Comparison of ENCODE assay signal across 9 cellular contexts in genomic region chr11:126561327-126561893, GRCh38.
DNase-seq lines count a peak whose midpoint lies in the region; ATAC-seq, FAIRE-seq and TF ChIP-seq lines count a peak whose summit lies in the region.
"Had no signal": no experiment of that assay in that cellular context is flagged by ENCODE, and none has a peak within 500 bp of the region (broad histone marks: within the 10 kb centered on the region; RNA-seq: fewer than 3 reads in every experiment).

No MANE protein-coding gene starts in this region.

- H3K4me1 ChIP-seq in GM12878 (ENCODE audit: control insufficient read depth, insufficient read depth, low read length) (no peaks in the 10 kb centered on the region), Peyer's patch (no peaks in the 10 kb centered on the region)

- H3K36me3 ChIP-seq in GM12878 (ENCODE audit: control insufficient read depth in 2 of 2, insufficient read depth in 2 of 2, low read length in 1 of 2) = no peaks in the 10 kb centered on the region
- no peaks in the 10 kb centered on the region for H3K36me3 ChIP-seq in Peyer's patch

- BruUV-seq in GM12878 (replicated peaks; lab: Mats Ljungman, UMichigan) = no TSS peak

- RAD21 ChIA-PET in GM12878 (lab: Charles Lee; ENCODE audit: unreplicated experiment) = no interaction called here

- SMC1A ChIA-PET in GM12878 (lab: Charles Lee; ENCODE audit: uncharacterized antibody, unreplicated experiment) = no interaction called here

- TF ChIP-seq RAD21 in GM12878 (IDR thresholded peaks at IDR 0.05; ENCODE audit: insufficient read depth, low read depth, low read length) = no peak

- ATAC-seq in GM12878 = no peak
- ATAC-seq in esophagus mucosa = no peak
- ATAC-seq in HG02763 (IDR thresholded peaks at IDR 0.05; ENCODE audit: unreplicated experiment) = no peak

- 26% methylated on average over 8 of the region's 8 CpGs for WGBS in GM12878 (ENCODE audit: insufficient coverage, insufficient replicate concordance, low lambda C conversion rate, missing lambda C conversion rate)

- H3K27ac ChIP-seq in GM12878 (ENCODE audit: control insufficient read depth, insufficient read depth) = no peak overlapping the region
- no peak overlapping the region for H3K27ac ChIP-seq in Peyer's patch

- H3K79me2 ChIP-seq in GM12878 (ENCODE audit: control insufficient read depth, insufficient read depth, low read length) = no peaks in the 10 kb centered on the region

- CTCF ChIA-PET in GM12878 (lab: Yijun Ruan, JAX) = interaction anchor here (1.5 kb wide), 1 partner anchor 155 kb away, joined by 4 read pairs; no protein-coding TSS in a partner anchor

- H3K4me3 ChIP-seq in GM12878 (no peak overlapping the region), Peyer's patch (no peak overlapping the region)

- peak; percentile 39 for DNase-seq in GM04504 (ENCODE audit: low read depth)
- DNase-seq in LHCN-M2 (ENCODE audit: low read depth) = peak; percentile 67
- no peak for DNase-seq in GM12878 (ENCODE audit: low read depth, low spot score)
- DNase-seq in myocyte (ENCODE audit: low read depth) = peak; percentile 82
- no peak for DNase-seq in Peyer's patch
- DNase-seq in NCI-H1694 treated with DMSO at 0.1 percent for 48 hours (lab: John Stamatoyannopoulos, UW) = no peak

- intact Hi-C loops in GM12878 (cut with micrococcal nuclease; ENCODE audit: unreplicated experiment) = loop anchor here (10.0 kb wide), 1 partner anchor 117 kb away; no protein-coding TSS in a partner anchor

- no peak overlapping the region for H3K4me2 ChIP-seq in GM12878 (ENCODE audit: control insufficient read depth, insufficient read depth)

- no peak overlapping the region for H3K9ac ChIP-seq in GM12878 (ENCODE audit: control insufficient read depth, insufficient read depth, low read length)

- H3K9me3 ChIP-seq in GM12878 (replicated peaks; ENCODE audit: control insufficient read depth, insufficient read depth, low read length) (no peaks in the 10 kb centered on the region), Peyer's patch (no peaks in the 10 kb centered on the region)

- TF ChIP-seq EP300 in GM12878 (IDR thresholded peaks at IDR 0.05; ENCODE audit: borderline replicate concordance in 1 of 2, control insufficient read depth in 1 of 2, low read depth in 2 of 2, low read length in 2 of 2) = no peak

- in situ Hi-C loops in GM12878 (cut with MboI) = no loop called here

- H2AFZ ChIP-seq in GM12878 (ENCODE audit: control insufficient read depth, low read depth, low read length) = no peak overlapping the region

- TF ChIP-seq POLR2A in GM12878 (IDR thresholded peaks at IDR 0.05; ENCODE audit: low read depth, low read length) = no peak
- no peak for TF ChIP-seq POLR2A in Peyer's patch (IDR thresholded peaks at IDR 0.05)

- no peaks in the 10 kb centered on the region for H4K20me1 ChIP-seq in GM12878 (ENCODE audit: control insufficient read depth, insufficient read depth)

- H3K27me3 ChIP-seq in GM12878 (replicated peaks in 1 of 2; ENCODE audit: control insufficient read depth in 2 of 2, insufficient read depth in 2 of 2, low read length in 1 of 2) (peaks cover 0 to 3% of the 10 kb centered on the region in 2 experiments; a peak in 2 of 4 replicates), Peyer's patch (no peaks in the 10 kb centered on the region)

- peak; percentile 71 for FAIRE-seq in GM12878 (lab: Jason Lieb, UNC)
- FAIRE-seq: colon had no signal

- POLR2A ChIA-PET in GM12878 (lab: Charles Lee) = no interaction called here

- TF ChIP-seq CTCF in GM12878 (IDR thresholded peaks at IDR 0.05 in 2 of 3, conservative IDR thresholded peaks at IDR 0.05 in 1 of 3; ENCODE audit: control insufficient read depth in 2 of 3, extremely low read depth in 1 of 3, insufficient read depth in 1 of 3, low read depth in 3 of 3, low read length in 3 of 3) (no peak), Peyer's patch (IDR thresholded peaks at IDR 0.05) (no peak)

TF ChIP-seq in GM12878, 131 proteins besides CTCF, POLR2A, EP300 and RAD21:
- TF ChIP-seq, protein P1, sequence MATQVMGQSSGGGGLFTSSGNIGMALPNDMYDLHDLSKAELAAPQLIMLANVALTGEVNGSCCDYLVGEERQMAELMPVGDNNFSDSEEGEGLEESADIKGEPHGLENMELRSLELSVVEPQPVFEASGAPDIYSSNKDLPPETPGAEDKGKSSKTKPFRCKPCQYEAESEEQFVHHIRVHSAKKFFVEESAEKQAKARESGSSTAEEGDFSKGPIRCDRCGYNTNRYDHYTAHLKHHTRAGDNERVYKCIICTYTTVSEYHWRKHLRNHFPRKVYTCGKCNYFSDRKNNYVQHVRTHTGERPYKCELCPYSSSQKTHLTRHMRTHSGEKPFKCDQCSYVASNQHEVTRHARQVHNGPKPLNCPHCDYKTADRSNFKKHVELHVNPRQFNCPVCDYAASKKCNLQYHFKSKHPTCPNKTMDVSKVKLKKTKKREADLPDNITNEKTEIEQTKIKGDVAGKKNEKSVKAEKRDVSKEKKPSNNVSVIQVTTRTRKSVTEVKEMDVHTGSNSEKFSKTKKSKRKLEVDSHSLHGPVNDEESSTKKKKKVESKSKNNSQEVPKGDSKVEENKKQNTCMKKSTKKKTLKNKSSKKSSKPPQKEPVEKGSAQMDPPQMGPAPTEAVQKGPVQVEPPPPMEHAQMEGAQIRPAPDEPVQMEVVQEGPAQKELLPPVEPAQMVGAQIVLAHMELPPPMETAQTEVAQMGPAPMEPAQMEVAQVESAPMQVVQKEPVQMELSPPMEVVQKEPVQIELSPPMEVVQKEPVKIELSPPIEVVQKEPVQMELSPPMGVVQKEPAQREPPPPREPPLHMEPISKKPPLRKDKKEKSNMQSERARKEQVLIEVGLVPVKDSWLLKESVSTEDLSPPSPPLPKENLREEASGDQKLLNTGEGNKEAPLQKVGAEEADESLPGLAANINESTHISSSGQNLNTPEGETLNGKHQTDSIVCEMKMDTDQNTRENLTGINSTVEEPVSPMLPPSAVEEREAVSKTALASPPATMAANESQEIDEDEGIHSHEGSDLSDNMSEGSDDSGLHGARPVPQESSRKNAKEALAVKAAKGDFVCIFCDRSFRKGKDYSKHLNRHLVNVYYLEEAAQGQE (IDR thresholded peaks at IDR 0.05; ENCODE audit: low read depth, low read length) = peak; percentile 95
- no peak for TF ChIP-seq SMARCA5 (IDR thresholded peaks at IDR 0.05)
TF ChIP-seq in GM12878: peak in this region for 1.

Comparison
In these comparisons a context has a peak if more than half of its experiments do, and no peak if none do; other contexts are left out.
1. DNase-seq: peak in GM04504 (single experiment), LHCN-M2 (single experiment) and myocyte (single experiment); none in GM12878 (single experiment), Peyer's patch (0 of 3) and NCI-H1694 treated with DMSO at 0.1 percent for 48 hours (single experiment).